ENCODE assay signal across 1 cellular context in genomic region chr1:26786437-26787380, GRCh38.
A peak's percentile ranks its signal among the peaks of the same experiment; 100 is the strongest.
TF ChIP-seq lines count a peak whose summit lies in the region.

No MANE protein-coding gene starts in this region.

TF ChIP-seq in HepG2, 621 proteins besides CTCF, POLR2A, EP300 and RAD21 (continued from another document and continues in another):
- TF ChIP-seq SNAPC4 (CRISPR knock-in tag; IDR thresholded peaks at IDR 0.05) (0 out of 2 replicates have a peak, but pooled peaks have one; percentile 26), KAT8 (CRISPR knock-in tag; IDR thresholded peaks at IDR 0.05) (0 out of 2 replicates have a peak, but pooled peaks have one; percentile 13), TRIM22 (IDR thresholded peaks at IDR 0.05) (no peak), ZNF260 (CRISPR knock-in tag; IDR thresholded peaks at IDR 0.05; ENCODE audit: borderline replicate concordance, low read depth) (no peak), ZNF12 (CRISPR knock-in tag; IDR thresholded peaks at IDR 0.05) (no peak), ZNF530 (CRISPR knock-in tag; IDR thresholded peaks at IDR 0.05; ENCODE audit: low read depth) (no peak), ZNF660 (CRISPR knock-in tag; IDR thresholded peaks at IDR 0.05; ENCODE audit: borderline replicate concordance, low read depth) (no peak), SMYD3 (CRISPR knock-in tag; IDR thresholded peaks at IDR 0.05) (no peak), ZNF746 (CRISPR knock-in tag; IDR thresholded peaks at IDR 0.05) (no peak), ZNF382 (CRISPR knock-in tag; IDR thresholded peaks at IDR 0.05; ENCODE audit: borderline replicate concordance) (no peak), ADNP (CRISPR knock-in tag; IDR thresholded peaks at IDR 0.05) (no peak), HNF1B (CRISPR knock-in tag; IDR thresholded peaks at IDR 0.05) (peak; percentile 45; the same call in 1 of the 2 replicates), CEBPG (CRISPR knock-in tag; IDR thresholded peaks at IDR 0.05) (no peak), SALL2 (CRISPR knock-in tag; IDR thresholded peaks at IDR 0.05) (no peak), TP53 (CRISPR knock-in tag; conservative IDR thresholded peaks at IDR 0.05) (0 out of 2 replicates have a peak, but pooled peaks have one; percentile 8), ZNF878 (CRISPR knock-in tag; IDR thresholded peaks at IDR 0.05) (no peak), KDM4B (CRISPR knock-in tag; IDR thresholded peaks at IDR 0.05) (no peak), ZNF34 (CRISPR knock-in tag; IDR thresholded peaks at IDR 0.05; ENCODE audit: borderline replicate concordance) (no peak), FOXJ3 (CRISPR knock-in tag; IDR thresholded peaks at IDR 0.05; ENCODE audit: borderline replicate concordance) (no peak), CERS6 (CRISPR knock-in tag; IDR thresholded peaks at IDR 0.05) (no peak), ZNF678 (CRISPR knock-in tag; IDR thresholded peaks at IDR 0.05) (no peak), ZFX (CRISPR knock-in tag; IDR thresholded peaks at IDR 0.05; ENCODE audit: low read depth) (peak; percentile 44; the same call in 1 of the 2 replicates), ZNF674 (CRISPR knock-in tag; IDR thresholded peaks at IDR 0.05; ENCODE audit: low read depth) (no peak), ZNF597 (CRISPR knock-in tag; IDR thresholded peaks at IDR 0.05) (no peak), ZC3H13 (CRISPR knock-in tag; IDR thresholded peaks at IDR 0.05) (no peak), RBM22 (optimal IDR thresholded peaks at IDR 0.05; ENCODE audit: low read length) (no peak), ISL2 (CRISPR knock-in tag; IDR thresholded peaks at IDR 0.05) (no peak), AHR (CRISPR knock-in tag; IDR thresholded peaks at IDR 0.05) (0 out of 2 replicates have a peak, but pooled peaks have one; percentile 54), NCOA2 (CRISPR knock-in tag; IDR thresholded peaks at IDR 0.05) (peak; percentile 20; the same call in 1 of the 2 replicates), ZKSCAN5 (CRISPR knock-in tag; IDR thresholded peaks at IDR 0.05) (no peak), BATF2 (CRISPR knock-in tag; IDR thresholded peaks at IDR 0.05) (no peak), ZSCAN29 (CRISPR knock-in tag; conservative IDR thresholded peaks at IDR 0.05) (no peak), AFF4 (CRISPR knock-in tag; IDR thresholded peaks at IDR 0.05) (no peak), ZBTB1 (CRISPR knock-in tag; IDR thresholded peaks at IDR 0.05; ENCODE audit: borderline replicate concordance) (no peak), GATAD1 (CRISPR knock-in tag; IDR thresholded peaks at IDR 0.05) (no peak), WIZ (CRISPR knock-in tag; IDR thresholded peaks at IDR 0.05) (no peak), ZSCAN25 (CRISPR knock-in tag; IDR thresholded peaks at IDR 0.05) (no peak), ZNF792 (CRISPR knock-in tag; IDR thresholded peaks at IDR 0.05) (no peak), PHF21A (CRISPR knock-in tag; IDR thresholded peaks at IDR 0.05) (peak; percentile 12; the same call in 1 of the 2 replicates), FUBP1 (CRISPR knock-in tag; IDR thresholded peaks at IDR 0.05; ENCODE audit: borderline replicate concordance) (no peak), RXRB (CRISPR knock-in tag; IDR thresholded peaks at IDR 0.05; ENCODE audit: borderline replicate concordance) (peak; percentile 36; the same call in 1 of the 2 replicates), SRSF4 (IDR thresholded peaks at IDR 0.05; ENCODE audit: low read depth, low read length, poor library complexity, severe bottlenecking) (no peak), MAX (IDR thresholded peaks at IDR 0.05) (peak; percentile 62; the same call in 1 of the 2 replicates), THAP7 (CRISPR knock-in tag; IDR thresholded peaks at IDR 0.05) (no peak), RFX5 (IDR thresholded peaks at IDR 0.05; ENCODE audit: low read depth, low read length) (no peak), ZNF800 (CRISPR knock-in tag; IDR thresholded peaks at IDR 0.05) (0 out of 2 replicates have a peak, but pooled peaks have one; percentile 21)
